ENCODE assay signal across 16 cellular contexts in the genomic region with DNA sequence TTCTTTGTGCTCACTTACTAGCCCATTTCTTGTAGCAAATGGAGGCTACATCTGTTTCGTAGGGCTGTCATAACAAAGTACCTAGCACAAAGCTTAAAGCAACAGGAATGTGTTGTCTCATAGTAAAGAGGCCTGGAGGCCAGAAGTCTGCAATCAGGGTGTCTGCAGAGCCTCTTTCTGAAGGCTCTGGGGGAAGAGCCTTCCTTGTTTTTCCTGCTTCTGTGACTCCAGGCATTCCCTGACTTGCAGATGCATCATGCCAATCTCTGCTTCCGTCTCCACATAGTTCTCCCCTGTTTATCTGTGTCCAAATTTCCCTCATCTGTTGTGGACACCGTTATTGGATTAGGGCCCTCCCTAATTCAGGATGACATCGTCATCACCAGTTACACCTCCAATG.
DNase-seq lines count a peak whose midpoint lies in the region; ATAC-seq and TF ChIP-seq lines count a peak whose summit lies in the region.
"Had no signal": no experiment of that assay in that cellular context is flagged by ENCODE, and none has a peak within 500 bp of the region (broad histone marks: within the 10 kb centered on the region; RNA-seq: fewer than 3 reads in every experiment).

No MANE protein-coding gene starts in this region.

- TF ChIP-seq EP300 in suprapubic skin (IDR thresholded peaks at IDR 0.05) = no peak

- WGBS in heart left ventricle, 4 donors = 66 to 74% (median 72%) methylated on average over 4 of the region's 4 CpGs
- 61% methylated on average over 4 of the region's 4 CpGs for WGBS in suprapubic skin

- H3K27ac ChIP-seq in cardiac muscle cell = peak overlapping the region; percentile 92
- no peak overlapping the region for H3K27ac ChIP-seq in heart left ventricle
- no peak overlapping the region for H3K27ac ChIP-seq in suprapubic skin
- H3K27ac ChIP-seq: BLaER1 had no signal

- H3K4me3 Mint-ChIP-seq in mesothelial cell of epicardium = no peak overlapping the region
- H3K4me3 Mint-ChIP-seq in activated CD4-positive, alpha-beta T cell treated with anti-CD3 and anti-CD28 coated beads for 36 hours = no peak overlapping the region
- H3K4me3 Mint-ChIP-seq: CD8-positive, alpha-beta memory T cell had no signal

- H3K4me1 ChIP-seq in cardiac muscle cell (ENCODE audit: low read depth) (peaks cover 35% of the 10 kb centered on the region), heart left ventricle (no peaks in the 10 kb centered on the region), suprapubic skin (no peaks in the 10 kb centered on the region)
- H3K4me1 ChIP-seq: BLaER1, Caco-2 had no signal

- TF ChIP-seq POLR2A in heart left ventricle (IDR thresholded peaks at IDR 0.05) (no peak), suprapubic skin (IDR thresholded peaks at IDR 0.05) (no peak)

- H3K4me1 Mint-ChIP-seq in mesothelial cell of epicardium = peaks cover 62% of the 10 kb centered on the region
- H3K4me1 Mint-ChIP-seq in activated CD4-positive, alpha-beta T cell treated with anti-CD3 and anti-CD28 coated beads for 36 hours = no peaks in the 10 kb centered on the region
- H3K4me1 Mint-ChIP-seq: CD8-positive, alpha-beta memory T cell had no signal

- ATAC-seq in heart left ventricle = no peak
- ATAC-seq in HG03354 (IDR thresholded peaks at IDR 0.05; ENCODE audit: poor library complexity, severe bottlenecking, unreplicated experiment) = no peak
- no peak for ATAC-seq in HG03521 (IDR thresholded peaks at IDR 0.05; ENCODE audit: unreplicated experiment)
- ATAC-seq in activated CD4-positive, alpha-beta T cell treated with anti-CD3 and anti-CD28 coated beads for 36 hours = no peak

- peak overlapping the region; percentile 66 for H3K27ac Mint-ChIP-seq in mesothelial cell of epicardium
- H3K27ac Mint-ChIP-seq in activated CD4-positive, alpha-beta T cell treated with anti-CD3 and anti-CD28 coated beads for 36 hours = no peak overlapping the region
- H3K27ac Mint-ChIP-seq: CD8-positive, alpha-beta memory T cell had no signal

- H3K4me3 ChIP-seq in cardiac muscle cell = no peak overlapping the region
- H3K4me3 ChIP-seq in heart left ventricle = no peak overlapping the region
- no peak overlapping the region for H3K4me3 ChIP-seq in suprapubic skin
- H3K4me3 ChIP-seq: BLaER1, HAP-1 had no signal

- TF ChIP-seq CTCF in cardiac muscle cell (IDR thresholded peaks at IDR 0.05; ENCODE audit: low read depth, low read length) (no peak), heart left ventricle (IDR thresholded peaks at IDR 0.05) (no peak), mesothelial cell of epicardium (IDR thresholded peaks at IDR 0.05; ENCODE audit: unreplicated experiment) (no peak), suprapubic skin (IDR thresholded peaks at IDR 0.05) (no peak)

- H3K27me3 ChIP-seq in cardiac muscle cell (no peaks in the 10 kb centered on the region), heart left ventricle (peaks cover 0 to 25% (median 0%) of the 10 kb centered on the region in 9 donors), suprapubic skin (no peaks in the 10 kb centered on the region)
- H3K27me3 ChIP-seq: BLaER1 had no signal

- intact Hi-C loops in heart left ventricle (cut with DNase I) = no loop called here
- intact Hi-C loops in activated CD4-positive, alpha-beta T cell treated with anti-CD3 and anti-CD28 coated beads for 36 hours (cut with DNase I, micrococcal nuclease) = no loop called here

- H3K9me3 ChIP-seq in cardiac muscle cell (ENCODE audit: low read depth) (no peaks in the 10 kb centered on the region), heart left ventricle (no peaks in the 10 kb centered on the region), suprapubic skin (no peaks in the 10 kb centered on the region)
- H3K9me3 ChIP-seq: BLaER1, Caco-2, HAP-1 had no signal

- POLR2A ChIA-PET in activated CD4-positive, alpha-beta T cell treated with anti-CD3 and anti-CD28 coated beads for 36 hours (lab: Charles Lee) = no interaction called here

- H3K9me3 Mint-ChIP-seq in mesothelial cell of epicardium = peaks cover 12% of the 10 kb centered on the region
- no peaks in the 10 kb centered on the region for H3K9me3 Mint-ChIP-seq in activated CD4-positive, alpha-beta T cell treated with anti-CD3 and anti-CD28 coated beads for 36 hours (ENCODE audit: low read depth)
- H3K9me3 Mint-ChIP-seq: CD8-positive, alpha-beta memory T cell had no signal

- CTCF ChIA-PET in activated CD4-positive, alpha-beta T cell treated with anti-CD3 and anti-CD28 coated beads for 36 hours (lab: Charles Lee) = no interaction called here

- H3K36me3 ChIP-seq in cardiac muscle cell = no peaks in the 10 kb centered on the region
- no peaks in the 10 kb centered on the region for H3K36me3 ChIP-seq in heart left ventricle
- no peaks in the 10 kb centered on the region for H3K36me3 ChIP-seq in suprapubic skin
- H3K36me3 ChIP-seq: BLaER1, HAP-1 had no signal

- no peaks in the 10 kb centered on the region for H3K27me3 Mint-ChIP-seq in mesothelial cell of epicardium (ENCODE audit: low read depth)
- H3K27me3 Mint-ChIP-seq in activated CD4-positive, alpha-beta T cell treated with anti-CD3 and anti-CD28 coated beads for 36 hours = peaks cover 15% of the 10 kb centered on the region

- DNase-seq in cardiac muscle cell (ENCODE audit: low read depth in 1 of 2, low spot score in 1 of 2) = no peak
- DNase-seq in heart left ventricle = no peak
- peak; percentile 23 for DNase-seq in kidney tubule cell (ENCODE audit: low spot score)
- DNase-seq in mesothelial cell of epicardium (ENCODE audit: low spot score in 2 of 2, unreplicated experiment in 2 of 2) = no peak
- no peak for DNase-seq in suprapubic skin (ENCODE audit: low spot score in 2 of 2)
- no peak for DNase-seq in activated CD4-positive, alpha-beta T cell treated with anti-CD3 and anti-CD28 coated beads for 36 hours
- DNase-seq: 8988T; AML-193; Caco-2; CD8-positive, alpha-beta memory T cell; DND-41; GF-D8 had no signal

- peaks cover 2% of the 10 kb centered on the region for H3K36me3 Mint-ChIP-seq in mesothelial cell of epicardium
- H3K36me3 Mint-ChIP-seq in activated CD4-positive, alpha-beta T cell treated with anti-CD3 and anti-CD28 coated beads for 36 hours (ENCODE audit: low read depth) = no peaks in the 10 kb centered on the region
- H3K36me3 Mint-ChIP-seq: CD8-positive, alpha-beta memory T cell had no signal
